ENCODE assay signal across 1 cellular context in genomic region chr13:41465215-41465907, GRCh38.
TF ChIP-seq lines count a peak whose summit lies in the region.

No MANE protein-coding gene starts in this region.

TF ChIP-seq in endothelial cell of umbilical vein, 7 proteins besides CTCF, POLR2A, EP300 and RAD21:
- TF ChIP-seq, protein P1, sequence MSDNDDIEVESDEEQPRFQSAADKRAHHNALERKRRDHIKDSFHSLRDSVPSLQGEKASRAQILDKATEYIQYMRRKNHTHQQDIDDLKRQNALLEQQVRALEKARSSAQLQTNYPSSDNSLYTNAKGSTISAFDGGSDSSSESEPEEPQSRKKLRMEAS (IDR thresholded peaks at IDR 0.05; ENCODE audit: insufficient read depth, insufficient read length), result no peak
- TF ChIP-seq JUN (IDR thresholded peaks at IDR 0.05; ENCODE audit: borderline replicate concordance, insufficient read depth, insufficient read length, low read depth) (peak; percentile 78), EZH2 (IDR thresholded peaks at IDR 0.05; ENCODE audit: borderline replicate concordance, low read depth, low read length, severe bottlenecking) (no peak), POLR2AphosphoS5 (IDR thresholded peaks at IDR 0.05; ENCODE audit: insufficient read depth, low read depth, low read length) (peak; percentile 94), MYC (IDR thresholded peaks at IDR 0.05; ENCODE audit: low read depth, low read length) (peak; percentile 65), GATA2 (IDR thresholded peaks at IDR 0.05; ENCODE audit: insufficient read depth, insufficient read length, low read depth, low read length) (no peak), FOS (IDR thresholded peaks at IDR 0.05; ENCODE audit: borderline replicate concordance, insufficient read depth, low read length) (peak; percentile 98)
